11 cellular contexts compared by ENCODE assay signal in the genomic region with DNA sequence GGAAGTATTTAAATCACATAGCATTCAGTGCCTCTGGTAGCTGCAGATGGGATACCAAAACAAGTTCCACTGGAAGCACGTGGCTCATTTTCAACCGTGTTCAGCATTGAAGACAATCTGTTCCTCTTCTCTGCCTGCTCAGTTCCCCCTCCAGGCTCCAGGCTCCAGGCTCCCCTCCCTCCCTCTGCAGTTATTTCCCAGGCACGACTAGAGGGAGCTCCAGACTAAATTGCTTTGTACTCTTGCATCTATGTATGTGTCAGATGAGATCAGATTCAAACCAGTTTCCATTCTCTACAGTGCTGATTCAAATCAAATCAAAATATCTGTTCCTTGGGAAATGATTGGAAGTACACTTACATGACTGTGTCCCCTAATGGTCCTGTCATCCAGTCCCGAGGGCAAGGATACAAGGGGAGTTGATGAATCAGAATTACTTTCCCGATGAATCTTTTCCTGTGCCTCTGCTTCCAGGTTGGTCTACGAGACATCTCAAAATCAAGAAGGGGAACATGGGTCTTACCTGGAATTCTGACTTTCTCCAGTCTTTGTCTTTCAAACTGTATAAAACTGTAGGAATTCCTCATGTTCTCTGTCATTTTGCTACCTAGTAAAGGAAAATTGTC.
DNase-seq lines count a peak whose midpoint lies in the region; ATAC-seq and TF ChIP-seq lines count a peak whose summit lies in the region.
"Had no signal": no experiment of that assay in that cellular context is flagged by ENCODE, and none has a peak within 500 bp of the region (broad histone marks: within the 10 kb centered on the region; RNA-seq: fewer than 3 reads in every experiment).

No MANE protein-coding gene starts in this region.

- no peaks in the 10 kb centered on the region for H3K9me3 Mint-ChIP-seq in MCF 10A (ENCODE audit: unreplicated experiment)
- H3K9me3 Mint-ChIP-seq in activated CD4-positive, alpha-beta T cell treated with anti-CD3 and anti-CD28 coated beads for 36 hours (ENCODE audit: low read depth): no peaks in the 10 kb centered on the region
- no peaks in the 10 kb centered on the region for H3K9me3 Mint-ChIP-seq in activated T-helper 2 cell treated with anti-CD3 and anti-CD28 coated beads, Interferon-gamma antibody, Interleukin-2, Interleukin-4, amounts not matched to agents 10 μg/mL and 5 μg/mL and 100 μg/mL, durations not matched to agents 14 hours and 24 hours and 36 hours

- H3K4me3 ChIP-seq in mammary epithelial cell (replicated peaks in 1 of 3; ENCODE audit: insufficient read depth in 1 of 3, low read depth in 2 of 3, low read length in 3 of 3) (no peak overlapping the region), upper lobe of right lung (no peak overlapping the region)

- dilution Hi-C loops in mammary epithelial cell (cut with HindIII; ENCODE audit: low sequenced_read_pairs): no loop called here

- H3K27me3 Mint-ChIP-seq in MCF 10A (ENCODE audit: insufficient read depth, unreplicated experiment): no peaks in the 10 kb centered on the region
- H3K27me3 Mint-ChIP-seq in activated CD4-positive, alpha-beta T cell treated with anti-CD3 and anti-CD28 coated beads for 36 hours: no peaks in the 10 kb centered on the region
- H3K27me3 Mint-ChIP-seq in activated T-helper 2 cell treated with anti-CD3 and anti-CD28 coated beads, Interferon-gamma antibody, Interleukin-2, Interleukin-4, amounts not matched to agents 10 μg/mL and 5 μg/mL and 100 μg/mL, durations not matched to agents 14 hours and 24 hours and 36 hours (ENCODE audit: low read depth): no peaks in the 10 kb centered on the region
- H3K27me3 Mint-ChIP-seq: B cell had no signal

- no TSS peak for BruUV-seq in MCF 10A (replicated peaks; lab: Mats Ljungman, UMichigan)
- BruUV-seq in mammary epithelial cell (replicated peaks; lab: Mats Ljungman, UMichigan): no TSS peak

- no peak overlapping the region for H3K4me2 ChIP-seq in mammary epithelial cell (ENCODE audit: insufficient read depth, low read depth, low read length)

- H3K27ac ChIP-seq in mammary epithelial cell (ENCODE audit: insufficient read depth, low read depth, low read length) (no peak overlapping the region), upper lobe of right lung (no peak overlapping the region)

- no peaks in the 10 kb centered on the region for H3K36me3 Mint-ChIP-seq in MCF 10A (ENCODE audit: insufficient read depth, unreplicated experiment)
- no peaks in the 10 kb centered on the region for H3K36me3 Mint-ChIP-seq in activated CD4-positive, alpha-beta T cell treated with anti-CD3 and anti-CD28 coated beads for 36 hours (ENCODE audit: low read depth)
- H3K36me3 Mint-ChIP-seq in activated T-helper 2 cell treated with anti-CD3 and anti-CD28 coated beads, Interferon-gamma antibody, Interleukin-2, Interleukin-4, amounts not matched to agents 10 μg/mL and 5 μg/mL and 100 μg/mL, durations not matched to agents 14 hours and 24 hours and 36 hours (ENCODE audit: low read depth): no peaks in the 10 kb centered on the region

- POLR2A ChIA-PET in MCF 10A (lab: Yijun Ruan, JAX): no interaction called here
- POLR2A ChIA-PET in activated CD4-positive, alpha-beta T cell treated with anti-CD3 and anti-CD28 coated beads for 36 hours (lab: Charles Lee): no interaction called here

- DNase-seq in MCF 10A (ENCODE audit: unreplicated experiment) (peak; percentile 16), mammary epithelial cell (no peak), UCSD-AML1 (lab: John Stamatoyannopoulos, UW; ENCODE audit: unreplicated experiment) (peak; percentile 13), islet precursor cell (peak; percentile 75), upper lobe of right lung (no peak)
- DNase-seq in activated CD4-positive, alpha-beta T cell treated with anti-CD3 and anti-CD28 coated beads for 36 hours: no peak
- no peak for DNase-seq in activated T-helper 2 cell treated with anti-CD3 and anti-CD28 coated beads, Interferon-gamma antibody, Interleukin-2, Interleukin-4, amounts not matched to agents 10 μg/mL and 5 μg/mL and 100 μg/mL, durations not matched to agents 14 hours and 24 hours and 36 hours (ENCODE audit: low spot score)
- DNase-seq: stimulated activated CD4-positive, alpha-beta T cell treated with anti-CD3 and anti-CD28 coated beads, Interleukin-1b, Interleukin-23, amount 100 ng/mL, for 48 hours; T-helper 1 cell had no signal

- intact Hi-C loops in MCF 10A (cut with micrococcal nuclease): loop anchor here (5.0 kb wide), 3 partner anchors 361 to 1009 kb away; no protein-coding TSS in a partner anchor
- intact Hi-C loops in mammary epithelial cell (cut with micrococcal nuclease): no loop called here
- intact Hi-C loops in upper lobe of right lung (cut with DNase I): no loop called here
- intact Hi-C loops in activated CD4-positive, alpha-beta T cell treated with anti-CD3 and anti-CD28 coated beads for 36 hours (cut with DNase I, micrococcal nuclease): no loop called here
- intact Hi-C loops in activated T-helper 2 cell treated with anti-CD3 and anti-CD28 coated beads, Interferon-gamma antibody, Interleukin-2, Interleukin-4, amounts not matched to agents 10 μg/mL and 5 μg/mL and 100 μg/mL, durations not matched to agents 14 hours and 24 hours and 36 hours (cut with micrococcal nuclease): no loop called here

- no peak overlapping the region for H3K27ac Mint-ChIP-seq in MCF 10A (ENCODE audit: low read depth, unreplicated experiment)
- H3K27ac Mint-ChIP-seq in activated CD4-positive, alpha-beta T cell treated with anti-CD3 and anti-CD28 coated beads for 36 hours: no peak overlapping the region
- H3K27ac Mint-ChIP-seq in activated T-helper 2 cell treated with anti-CD3 and anti-CD28 coated beads, Interferon-gamma antibody, Interleukin-2, Interleukin-4, amounts not matched to agents 10 μg/mL and 5 μg/mL and 100 μg/mL, durations not matched to agents 14 hours and 24 hours and 36 hours: no peak overlapping the region
- H3K27ac Mint-ChIP-seq: B cell had no signal

- no peaks in the 10 kb centered on the region for H3K9me3 ChIP-seq in mammary epithelial cell (replicated peaks; ENCODE audit: insufficient read depth, low read length)
- H3K9me3 ChIP-seq in upper lobe of right lung: no peaks in the 10 kb centered on the region

- no peaks in the 10 kb centered on the region for H3K79me2 ChIP-seq in mammary epithelial cell (ENCODE audit: insufficient read depth, low read length)

- no peak overlapping the region for H3K4me3 Mint-ChIP-seq in MCF 10A (ENCODE audit: unreplicated experiment)
- no peak overlapping the region for H3K4me3 Mint-ChIP-seq in activated CD4-positive, alpha-beta T cell treated with anti-CD3 and anti-CD28 coated beads for 36 hours
- no peak overlapping the region for H3K4me3 Mint-ChIP-seq in activated T-helper 2 cell treated with anti-CD3 and anti-CD28 coated beads, Interferon-gamma antibody, Interleukin-2, Interleukin-4, amounts not matched to agents 10 μg/mL and 5 μg/mL and 100 μg/mL, durations not matched to agents 14 hours and 24 hours and 36 hours (ENCODE audit: low read depth)
- H3K4me3 Mint-ChIP-seq: B cell had no signal

- CTCF ChIA-PET in MCF 10A (lab: Yijun Ruan, JAX) (interaction anchor here (0.6 to 1.3 kb wide), 11 partner anchors 25 to 1113 kb away, joined by 3 to 6 read pairs (median 3); no protein-coding TSS in a partner anchor), mammary epithelial cell (lab: Charles Lee; ENCODE audit: low non-redundant PET) (no interaction called here)
- CTCF ChIA-PET in activated CD4-positive, alpha-beta T cell treated with anti-CD3 and anti-CD28 coated beads for 36 hours (lab: Charles Lee): no interaction called here

- peak; percentile 71 for ATAC-seq in upper lobe of right lung
- ATAC-seq in HG03378 (IDR thresholded peaks at IDR 0.05; ENCODE audit: unreplicated experiment): no peak
- no peak for ATAC-seq in activated CD4-positive, alpha-beta T cell treated with anti-CD3 and anti-CD28 coated beads for 36 hours

- no peaks in the 10 kb centered on the region for H3K27me3 ChIP-seq in mammary epithelial cell (ENCODE audit: insufficient read depth, low read length)
- H3K27me3 ChIP-seq in upper lobe of right lung: no peaks in the 10 kb centered on the region

- no peak overlapping the region for H2AFZ ChIP-seq in mammary epithelial cell (ENCODE audit: low read depth, low read length)

- WGBS in mammary epithelial cell (ENCODE audit: low coverage, missing lambda C conversion rate): 30% methylated on average over 5 of the region's 6 CpGs

- in situ Hi-C loops in mammary epithelial cell (cut with MboI; ENCODE audit: low sequenced_read_pairs in 2 of 2): no loop called here

- H4K20me1 ChIP-seq in mammary epithelial cell (ENCODE audit: insufficient read depth, low read length): no peaks in the 10 kb centered on the region

- no peak overlapping the region for H3K9ac ChIP-seq in mammary epithelial cell (ENCODE audit: insufficient read depth, low read length)

- H3K36me3 ChIP-seq in mammary epithelial cell (ENCODE audit: insufficient read depth, low read length): no peaks in the 10 kb centered on the region
- H3K36me3 ChIP-seq in upper lobe of right lung: no peaks in the 10 kb centered on the region

- no peaks in the 10 kb centered on the region for H3K4me1 Mint-ChIP-seq in MCF 10A (ENCODE audit: insufficient read depth, unreplicated experiment)
- H3K4me1 Mint-ChIP-seq in activated CD4-positive, alpha-beta T cell treated with anti-CD3 and anti-CD28 coated beads for 36 hours: no peaks in the 10 kb centered on the region
- H3K4me1 Mint-ChIP-seq in activated T-helper 2 cell treated with anti-CD3 and anti-CD28 coated beads, Interferon-gamma antibody, Interleukin-2, Interleukin-4, amounts not matched to agents 10 μg/mL and 5 μg/mL and 100 μg/mL, durations not matched to agents 14 hours and 24 hours and 36 hours (ENCODE audit: low read depth): no peaks in the 10 kb centered on the region
- H3K4me1 Mint-ChIP-seq: B cell had no signal

- no peaks in the 10 kb centered on the region for H3K4me1 ChIP-seq in mammary epithelial cell (ENCODE audit: insufficient read depth, low read length)
- no peaks in the 10 kb centered on the region for H3K4me1 ChIP-seq in upper lobe of right lung

- TF ChIP-seq CTCF in MCF 10A (IDR thresholded peaks at IDR 0.05; ENCODE audit: unreplicated experiment) (peak; percentile 40), mammary epithelial cell (conservative IDR thresholded peaks at IDR 0.05 in 1 of 2, IDR thresholded peaks at IDR 0.05 in 1 of 2; ENCODE audit: extremely low read depth in 1 of 2, insufficient read depth in 1 of 2, low read depth in 1 of 2, low read length in 2 of 2) (no peak), upper lobe of right lung (IDR thresholded peaks at IDR 0.05) (no peak)

Comparison
In these comparisons a context has a peak if more than half of its experiments do, and no peak if none do; other contexts are left out.
1. DNase-seq: peak in MCF 10A (single experiment), UCSD-AML1 (single experiment) and islet precursor cell (single experiment); none in mammary epithelial cell (single experiment), upper lobe of right lung (single experiment), activated CD4-positive, alpha-beta T cell treated with anti-CD3 and anti-CD28 coated beads for 36 hours (single experiment) and activated T-helper 2 cell treated with anti-CD3 and anti-CD28 coated beads, Interferon-gamma antibody, Interleukin-2, Interleukin-4, amounts not matched to agents 10 μg/mL and 5 μg/mL and 100 μg/mL, durations not matched to agents 14 hours and 24 hours and 36 hours (single experiment).